In genomic region chr5:7876867-7877266, GRCh38 we compare ENCODE assay signal across 9 cellular contexts. TPM values are rescaled to one million over a fixed set of nuclear protein-coding genes. Genes with fewer than 3 reads are reported as not detected.
DNase-seq lines count a peak whose midpoint lies in the region; ATAC-seq, FAIRE-seq and TF ChIP-seq lines count a peak whose summit lies in the region.
"Had no signal": no experiment of that assay in that cellular context is flagged by ENCODE, and none has a peak within 500 bp of the region (broad histone marks: within the 10 kb centered on the region; RNA-seq: fewer than 3 reads in every experiment).

No MANE protein-coding gene starts in this region.

- H3K9ac ChIP-seq in PC-3 (ENCODE audit: low read length) (no peak overlapping the region), keratinocyte (ENCODE audit: control insufficient read depth, extremely low read depth, insufficient read depth, low read length) (no peak overlapping the region)

- dilution Hi-C loops in keratinocyte (cut with MboI; ENCODE audit: extremely low pct_ligation_motif_present, low sequenced_read_pairs): no loop called here

- H3K4me1 Mint-ChIP-seq in stimulated activated memory B cell treated with anti-CD40 and anti-IgM and Interleukin-4, amounts not matched to agents 10 μg/mL and 1 μg/mL and 100 μg/mL, for 72 hours: peaks cover 43% of the 10 kb centered on the region
- H3K4me1 Mint-ChIP-seq: nephron had no signal

- FAIRE-seq in keratinocyte (lab: Jason Lieb, UNC): no peak
- FAIRE-seq: H1 had no signal

- DNase-seq in HCEC 1CT: peak; percentile 62
- peak; percentile 89 for DNase-seq in PC-3
- DNase-seq in keratinocyte (ENCODE audit: low read depth, low spot score): no peak
- DNase-seq in T1000 (lab: John Stamatoyannopoulos, UW): no peak
- DNase-seq in GM13976 (ENCODE audit: low spot score): no peak

- no peak overlapping the region for H3K4me3 Mint-ChIP-seq in stimulated activated memory B cell treated with anti-CD40 and anti-IgM and Interleukin-4, amounts not matched to agents 10 μg/mL and 1 μg/mL and 100 μg/mL, for 72 hours
- H3K4me3 Mint-ChIP-seq: nephron had no signal

- H3K36me3 ChIP-seq in PC-3 (ENCODE audit: low read depth, low read length) (peaks cover 75% of the 10 kb centered on the region), keratinocyte (ENCODE audit: control insufficient read depth in 2 of 2, extremely low read depth in 1 of 2, insufficient read depth in 2 of 2, low read length in 2 of 2) (peaks cover 35% of the 10 kb centered on the region in 2 experiments)

- H3K79me2 ChIP-seq in PC-3 (ENCODE audit: low read length): peaks cover 42% of the 10 kb centered on the region
- H3K79me2 ChIP-seq in keratinocyte (ENCODE audit: control insufficient read depth, insufficient read depth, low read length): peaks cover 49% of the 10 kb centered on the region

- POLR2A ChIA-PET in PC-3 (lab: Charles Lee; ENCODE audit: unreplicated experiment): interaction anchor here (0.6 kb wide), 3 partner anchors 9 to 1671 kb away, joined by 4 to 6 read pairs (median 6); partner anchors contain the start of gene NSUN2

- H3K9me3 Mint-ChIP-seq in stimulated activated memory B cell treated with anti-CD40 and anti-IgM and Interleukin-4, amounts not matched to agents 10 μg/mL and 1 μg/mL and 100 μg/mL, for 72 hours: no peaks in the 10 kb centered on the region
- H3K9me3 Mint-ChIP-seq: nephron had no signal

- peak overlapping the region; percentile 13; the same call in 1 of the 2 replicates for H3K27ac ChIP-seq in PC-3 (ENCODE audit: low read length)
- peak overlapping the region; percentile 5 for H3K27ac ChIP-seq in keratinocyte (ENCODE audit: control insufficient read depth, insufficient read depth, low read length)

- H3K36me3 Mint-ChIP-seq in stimulated activated memory B cell treated with anti-CD40 and anti-IgM and Interleukin-4, amounts not matched to agents 10 μg/mL and 1 μg/mL and 100 μg/mL, for 72 hours: peaks cover 63% of the 10 kb centered on the region

- H3K4me3 ChIP-seq in PC-3 (ENCODE audit: low read length) (no peak overlapping the region), keratinocyte (ENCODE audit: control insufficient read depth in 2 of 3, extremely low read depth in 1 of 3, insufficient read depth in 2 of 3, low read depth in 1 of 3, low read length in 3 of 3) (no peak overlapping the region)

- H3K9me3 ChIP-seq in PC-3 (ENCODE audit: low read length): no peaks in the 10 kb centered on the region
- no peaks in the 10 kb centered on the region for H3K9me3 ChIP-seq in keratinocyte (ENCODE audit: control insufficient read depth, low read depth, low read length)

- H3K27me3 ChIP-seq in PC-3 (ENCODE audit: low read length) (no peaks in the 10 kb centered on the region), keratinocyte (ENCODE audit: control insufficient read depth, extremely low read depth, insufficient read depth, low read length) (no peaks in the 10 kb centered on the region)

- no peaks in the 10 kb centered on the region for H3K27me3 Mint-ChIP-seq in stimulated activated memory B cell treated with anti-CD40 and anti-IgM and Interleukin-4, amounts not matched to agents 10 μg/mL and 1 μg/mL and 100 μg/mL, for 72 hours

- H4K20me1 ChIP-seq in PC-3 (ENCODE audit: low read length): peaks cover 13% of the 10 kb centered on the region
- H4K20me1 ChIP-seq in keratinocyte (ENCODE audit: control insufficient read depth, extremely low read depth, insufficient read depth, low read length): peaks cover 3% of the 10 kb centered on the region

- H3F3A ChIP-seq in PC-3 (ENCODE audit: low read length, unreplicated experiment): peaks cover 5% of the 10 kb centered on the region

- H3K4me1 ChIP-seq in PC-3 (ENCODE audit: insufficient read depth, low read length) (peaks cover 32% of the 10 kb centered on the region), keratinocyte (ENCODE audit: control insufficient read depth, extremely low read depth, insufficient read depth, low read length) (peaks cover 5% of the 10 kb centered on the region)

- ATAC-seq in GM18858 (IDR thresholded peaks at IDR 0.05; ENCODE audit: unreplicated experiment) (peak; percentile 34), PC-3 (peak; percentile 95)
- ATAC-seq in stimulated activated memory B cell treated with anti-CD40 and anti-IgM and Interleukin-4, amounts not matched to agents 10 μg/mL and 1 μg/mL and 100 μg/mL, for 72 hours: no peak

- in situ Hi-C loops in GM13976 (cut with MboI; ENCODE audit: low sequenced_read_pairs, unreplicated experiment): no loop called here

- BruUV-seq in PC-3 (replicated peaks; lab: Mats Ljungman, UMichigan): no TSS peak

- CTCF ChIA-PET in PC-3 (lab: Charles Lee): no interaction called here

- TF ChIP-seq CTCF in PC-3 (conservative IDR thresholded peaks at IDR 0.05; ENCODE audit: low read depth, low read length) (no peak), keratinocyte (optimal IDR thresholded peaks at IDR 0.05 in 1 of 3, IDR thresholded peaks at IDR 0.05 in 1 of 3, conservative IDR thresholded peaks at IDR 0.05 in 1 of 3; ENCODE audit: extremely low read depth in 1 of 3, insufficient read depth in 2 of 3, low read length in 3 of 3) (no peak), GM13976 (IDR thresholded peaks at IDR 0.05; ENCODE audit: borderline replicate concordance, control extremely low read depth, extremely low read depth, insufficient read depth, missing control alignments) (no peak)

- H2AFZ ChIP-seq in PC-3 (ENCODE audit: low read length): no peak overlapping the region
- H2AFZ ChIP-seq in keratinocyte (ENCODE audit: control insufficient read depth, low read length): no peak overlapping the region

- H3K4me2 ChIP-seq in PC-3 (ENCODE audit: low read length): peak overlapping the region; percentile 41
- no peak overlapping the region for H3K4me2 ChIP-seq in keratinocyte (ENCODE audit: control insufficient read depth, extremely low read depth, insufficient read depth, low read depth, low read length)

- no peaks in the 10 kb centered on the region for H3K9me2 ChIP-seq in PC-3 (replicated peaks; ENCODE audit: low read length)

- intact Hi-C loops in PC-3 (cut with micrococcal nuclease): no loop called here

- H3K9me1 ChIP-seq in keratinocyte (ENCODE audit: control insufficient read depth, extremely low read depth, insufficient read depth, low read length): no peaks in the 10 kb centered on the region

- no peak overlapping the region for H3K27ac Mint-ChIP-seq in stimulated activated memory B cell treated with anti-CD40 and anti-IgM and Interleukin-4, amounts not matched to agents 10 μg/mL and 1 μg/mL and 100 μg/mL, for 72 hours
- H3K27ac Mint-ChIP-seq: nephron had no signal

RNA-seq across cellular contexts. Expression of gene MTRR, which starts 7.9 kb away (rescaled TPM):
- 64.9 and 68.3 TPM in 2 replicates for total RNA-seq in PC-3 (2014; rRNA removed)
- polyA plus RNA-seq in keratinocyte: 45.5 to 50.1 TPM (median 49.2 TPM) in 3 replicates
- polyA plus RNA-seq in keratinocyte (2011; ENCODE audit: low read depth): 18.1 TPM
- 34.1 and 48.6 TPM in 2 replicates for polyA plus RNA-seq in keratinocyte (2011; cell fraction: cytosol; rRNA removed)
- 69.1 and 74.7 TPM in 2 replicates for polyA plus RNA-seq in keratinocyte (2011; cell fraction: nucleus; rRNA removed)
- 17.0 and 29.1 TPM in 2 replicates for polyA plus RNA-seq in keratinocyte (2012; ENCODE audit: low replicate concordance)
- 57.6 to 98.8 TPM (median 73.5 TPM) in 3 replicates for polyA minus RNA-seq in keratinocyte
- polyA minus RNA-seq in keratinocyte (2011; cell fraction: cytosol; rRNA and poly(A)+ RNA removed): 36.6 TPM
- polyA minus RNA-seq in keratinocyte (2011; cell fraction: nucleus; rRNA and poly(A)+ RNA removed): 35.2 and 42.4 TPM in 2 replicates

RNA-seq across cellular contexts. Expression of gene FASTKD3, which starts 8.0 kb away (rescaled TPM):
- 9.2 and 16.5 TPM in 2 replicates for total RNA-seq in PC-3 (2014; rRNA removed)
- 8.0 to 13.8 TPM (median 13.5 TPM) in 3 replicates for polyA plus RNA-seq in keratinocyte
- 12.9 TPM for polyA plus RNA-seq in keratinocyte (2011; ENCODE audit: low read depth)
- 5.8 and 10.2 TPM in 2 replicates for polyA plus RNA-seq in keratinocyte (2011; cell fraction: cytosol; rRNA removed)
- polyA plus RNA-seq in keratinocyte (2011; cell fraction: nucleus; rRNA removed): 11.8 and 16.3 TPM in 2 replicates
- polyA plus RNA-seq in keratinocyte (2012; ENCODE audit: low replicate concordance): 5.0 and 8.3 TPM in 2 replicates
- polyA minus RNA-seq in keratinocyte: 1.2 to 9.9 TPM (median 4.7 TPM) in 3 replicates
- polyA minus RNA-seq in keratinocyte (2011; cell fraction: cytosol; rRNA and poly(A)+ RNA removed): 7.5 TPM
- 3.4 and 7.9 TPM in 2 replicates for polyA minus RNA-seq in keratinocyte (2011; cell fraction: nucleus; rRNA and poly(A)+ RNA removed)

RNA-seq across cellular contexts. Expression of gene CFAP90, which starts 25.9 kb away (rescaled TPM):
- total RNA-seq in PC-3 (2014; rRNA removed): 0.58 TPM in 1 of 2 replicates, not detected in the other
- not detected in 3 replicates for polyA plus RNA-seq in keratinocyte
- polyA plus RNA-seq in keratinocyte (2011; ENCODE audit: low read depth): not detected
- polyA plus RNA-seq in keratinocyte (2011; cell fraction: cytosol; rRNA removed): not detected in 2 replicates
- not detected in 2 replicates for polyA plus RNA-seq in keratinocyte (2011; cell fraction: nucleus; rRNA removed)
- not detected in 2 replicates for polyA plus RNA-seq in keratinocyte (2012; ENCODE audit: low replicate concordance)
- polyA minus RNA-seq in keratinocyte: not detected in 3 replicates
- not detected for polyA minus RNA-seq in keratinocyte (2011; cell fraction: cytosol; rRNA and poly(A)+ RNA removed)
- not detected in 2 replicates for polyA minus RNA-seq in keratinocyte (2011; cell fraction: nucleus; rRNA and poly(A)+ RNA removed)

Comparison
In these comparisons a context has a peak if more than half of its experiments do, and no peak if none do; other contexts are left out.
1. DNase-seq: peak in HCEC 1CT (single experiment) and PC-3 (single experiment); none in keratinocyte (single experiment), T1000 (single experiment) and GM13976 (single experiment).